Comparison of ENCODE assay signal across 25 cellular contexts in the genomic region with DNA sequence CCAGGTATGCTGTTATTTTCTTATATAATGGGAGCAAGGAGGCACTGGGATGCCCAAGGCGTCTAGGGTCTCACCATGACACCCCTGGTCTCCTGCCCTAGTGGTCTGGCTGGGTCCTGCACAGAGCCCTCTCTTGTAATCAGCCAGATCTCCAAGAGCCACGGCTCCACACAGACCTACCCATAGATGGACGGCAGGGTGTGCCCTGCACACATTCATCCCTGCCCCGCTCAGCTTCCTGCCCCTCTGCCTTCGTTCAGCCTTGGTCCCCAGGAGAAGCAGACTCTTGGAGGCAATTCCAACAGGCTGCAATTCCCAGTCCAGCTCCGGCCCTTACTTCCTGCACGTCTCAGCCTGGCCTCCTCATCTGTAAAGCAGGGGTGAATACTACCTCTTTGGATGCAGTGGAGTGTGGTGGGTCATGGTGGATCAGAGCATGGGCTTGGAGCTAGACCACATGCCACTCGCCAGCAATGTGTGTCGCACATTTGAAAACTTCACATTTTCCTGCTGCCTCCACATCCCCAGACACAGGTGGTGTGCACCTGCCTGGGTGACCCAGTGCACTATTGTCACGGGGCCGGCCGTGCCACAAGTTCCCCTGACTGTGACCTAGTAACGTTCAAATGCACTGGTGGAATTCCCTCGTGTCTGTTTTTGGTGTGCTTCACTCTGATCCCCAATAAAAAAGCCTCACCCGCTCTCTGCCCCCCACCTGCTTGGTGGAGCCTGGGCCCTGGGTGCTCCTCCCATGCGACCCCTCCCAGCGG.
DNase-seq lines count a peak whose midpoint lies in the region; ATAC-seq, FAIRE-seq and TF ChIP-seq lines count a peak whose summit lies in the region.
"Had no signal": no experiment of that assay in that cellular context is flagged by ENCODE, and none has a peak within 500 bp of the region (broad histone marks: within the 10 kb centered on the region; RNA-seq: fewer than 3 reads in every experiment).

No MANE protein-coding gene starts in this region.

- no peak overlapping the region for H2BK5ac ChIP-seq in H1 (ENCODE audit: low read depth, low read length)

- no peaks in the 10 kb centered on the region for H3K9me2 ChIP-seq in HCT116 (ENCODE audit: insufficient read depth)

- H3K4me2 ChIP-seq in HCT116 (ENCODE audit: low read length) (no peak overlapping the region), H1 (ENCODE audit: insufficient read depth in 1 of 2, low read depth in 2 of 2, low read length in 2 of 2) (no peak overlapping the region), osteoblast (ENCODE audit: insufficient read depth, low read length) (no peak overlapping the region)

- FAIRE-seq in D721Med (lab: Jason Lieb, UNC) (no peak), H1 (lab: Jason Lieb, UNC) (no peak)
- FAIRE-seq: endometrium, GM12891 had no signal

- H2BK120ac ChIP-seq in H1 (replicated peaks; ENCODE audit: low read depth, low read length): no peak overlapping the region

- BruUV-seq in HCT116 (replicated peaks; lab: Mats Ljungman, UMichigan): no TSS peak

- H3K27me3 ChIP-seq in HCT116 (ENCODE audit: insufficient read depth, low read length) (no peaks in the 10 kb centered on the region), H1 (replicated peaks in 1 of 4; ENCODE audit: control insufficient read depth in 3 of 4, extremely low read depth in 1 of 4, insufficient read depth in 3 of 4, low read length in 3 of 4) (no peaks in the 10 kb centered on the region; a peak in 1 of 7 replicates), osteoblast (ENCODE audit: insufficient read depth, low read length) (peaks cover 33% of the 10 kb centered on the region), MG63 (no peaks in the 10 kb centered on the region), breast epithelium (no peaks in the 10 kb centered on the region)
- H3K27me3 ChIP-seq: right lobe of liver had no signal

- no peak overlapping the region for H3K56ac ChIP-seq in H1 (replicated peaks; ENCODE audit: insufficient read length, low read depth, low read length)

- no peak overlapping the region for H3K14ac ChIP-seq in H1 (ENCODE audit: insufficient read length)

- ATAC-seq in HCT116: peak; percentile 59
- ATAC-seq: activated T-cell treated with anti-CD3 and anti-CD28 coated beads, Interleukin-2, amount 50 U/mL, for 4 hours; CD8-positive, alpha-beta T cell; naive thymus-derived CD8-positive, alpha-beta T cell had no signal

- TF ChIP-seq CTCF in D721Med (IDR thresholded peaks at IDR 0.05; ENCODE audit: insufficient read depth, missing control alignments) (peak; percentile 19), HCT116 (IDR thresholded peaks at IDR 0.05 in 2 of 3, conservative IDR thresholded peaks at IDR 0.05 in 1 of 3; ENCODE audit: borderline replicate concordance in 1 of 3, insufficient read depth in 1 of 3, low read depth in 2 of 3, low read length in 2 of 3) (peak in 2 of 3 experiments; percentile 19 to 33; a peak in 3 of 6 replicates), H1 (IDR thresholded peaks at IDR 0.05; ENCODE audit: control extremely low read depth in 1 of 3, insufficient read depth in 1 of 3, low read depth in 1 of 3, low read length in 3 of 3) (peak in 2 of 3 experiments; percentile 35 to 36; a peak in 3 of 4 replicates), osteoblast (IDR thresholded peaks at IDR 0.05; ENCODE audit: extremely low read depth, low read depth, low read length) (no peak), breast epithelium (IDR thresholded peaks at IDR 0.05) (no peak)

- H3K36me3 ChIP-seq in HCT116 (ENCODE audit: control insufficient read depth in 1 of 2, insufficient read depth in 2 of 2, low read length in 2 of 2): no peaks in the 10 kb centered on the region
- H3K36me3 ChIP-seq in H1 (ENCODE audit: control insufficient read depth in 2 of 4, insufficient read depth in 4 of 4, low read length in 3 of 4): no peaks in the 10 kb centered on the region
- no peaks in the 10 kb centered on the region for H3K36me3 ChIP-seq in osteoblast (ENCODE audit: insufficient read depth, low read length)
- no peaks in the 10 kb centered on the region for H3K36me3 ChIP-seq in MG63
- H3K36me3 ChIP-seq in breast epithelium: no peaks in the 10 kb centered on the region
- H3K36me3 ChIP-seq: right lobe of liver had no signal

- H3K9ac ChIP-seq in HCT116 (ENCODE audit: low read length) (no peak overlapping the region), H1 (replicated peaks in 1 of 4; ENCODE audit: extremely low read depth in 1 of 4, low read depth in 3 of 4, low read length in 3 of 4) (no peak overlapping the region)
- H3K9ac ChIP-seq: parathyroid adenoma had no signal

- H2AFZ ChIP-seq in HCT116 (ENCODE audit: low read depth, low read length, poor library complexity, severe bottlenecking): no peak overlapping the region
- H2AFZ ChIP-seq in H1 (ENCODE audit: low read length): no peak overlapping the region
- no peak overlapping the region for H2AFZ ChIP-seq in osteoblast (ENCODE audit: low read length)
- H2AFZ ChIP-seq: parathyroid adenoma had no signal

- POLR2A ChIA-PET in HCT116 (lab: Charles Lee): no interaction called here
- POLR2A ChIA-PET in H1 (lab: Charles Lee; ENCODE audit: partially characterized antibody): no interaction called here

- no peaks in the 10 kb centered on the region for H4K20me1 ChIP-seq in HCT116 (ENCODE audit: insufficient read depth)
- H4K20me1 ChIP-seq in H1 (replicated peaks in 1 of 2; ENCODE audit: control insufficient read depth in 1 of 2, insufficient read depth in 2 of 2, low read length in 2 of 2): peaks cover 0 to 1% of the 10 kb centered on the region in 2 experiments
- no peaks in the 10 kb centered on the region for H4K20me1 ChIP-seq in osteoblast (ENCODE audit: insufficient read depth, low read length)

- CTCF ChIA-PET in HCT116 (lab: Charles Lee) (no interaction called here), H1 (lab: Charles Lee; ENCODE audit: partially characterized antibody) (interaction anchor here (0.8 to 16.4 kb wide), 13 partner anchors 5 to 361 kb away, joined by 3 to 216 read pairs (median 4); no protein-coding TSS in a partner anchor)

- H2BK20ac ChIP-seq in H1 (ENCODE audit: low read length): no peak overlapping the region

- no peak overlapping the region for H2BK12ac ChIP-seq in H1 (ENCODE audit: low read depth, low read length)

- no peak overlapping the region for H4K91ac ChIP-seq in H1 (replicated peaks; ENCODE audit: insufficient read length, low read length)

- RAD21 ChIA-PET in HCT116 (lab: Charles Lee; ENCODE audit: low non-redundant PET in 1 of 2, low total read pairs in 2 of 2, uncharacterized antibody in 2 of 2, unreplicated experiment in 2 of 2): no interaction called here

- H3K4me1 ChIP-seq in HCT116 (ENCODE audit: control insufficient read depth in 1 of 2, insufficient read depth in 2 of 2, low read length in 2 of 2) (peaks cover 15 to 25% of the 10 kb centered on the region in 2 experiments), H1 (replicated peaks in 1 of 4; ENCODE audit: control insufficient read depth in 3 of 4, insufficient read depth in 4 of 4, low read length in 3 of 4) (no peaks in the 10 kb centered on the region), osteoblast (ENCODE audit: insufficient read depth, low read length) (no peaks in the 10 kb centered on the region), breast epithelium (peaks cover 0 to 8% of the 10 kb centered on the region in 2 donors)

- H3K27ac ChIP-seq in HCT116 (ENCODE audit: low read depth, low read length) (no peak overlapping the region), H1 (ENCODE audit: low read depth, low read length) (no peak overlapping the region), osteoblast (ENCODE audit: low read depth, low read length) (no peak overlapping the region), breast epithelium (no peak overlapping the region)
- H3K27ac ChIP-seq: parathyroid adenoma, right lobe of liver, SK-N-MC had no signal

- no peak for TF ChIP-seq RAD21 in HCT116 (IDR thresholded peaks at IDR 0.05; ENCODE audit: low read depth)
- peak; percentile 21 to 40; a peak in 3 of 4 replicates for TF ChIP-seq RAD21 in H1 (IDR thresholded peaks at IDR 0.05 in 1 of 2, conservative IDR thresholded peaks at IDR 0.05 in 1 of 2; ENCODE audit: low read depth in 2 of 2, low read length in 2 of 2)

- no peak for DNase-seq in D721Med (ENCODE audit: insufficient read length, low spot score)
- no peak for DNase-seq in HCT116 (ENCODE audit: low read depth, low spot score)
- DNase-seq in H1 (ENCODE audit: low read depth in 1 of 2, low spot score in 2 of 2): no peak
- peak; percentile 72 for DNase-seq in osteoblast (ENCODE audit: insufficient read length, low spot score, missing footprints)
- no peak for DNase-seq in MG63
- DNase-seq in breast epithelium (ENCODE audit: low spot score in 2 of 2): no peak
- no peak for DNase-seq in NCI-H146 treated with DMSO at 0.1 percent for 48 hours (lab: John Stamatoyannopoulos, UW; ENCODE audit: unreplicated experiment)
- DNase-seq in SW 1271 (lab: John Stamatoyannopoulos, UW): no peak
- DNase-seq: activated CD4-positive, CD25-positive, alpha-beta regulatory T cell treated with anti-CD3 and anti-CD28 coated beads, Interleukin-2, amount 50 U/mL, for 72 hours; activated naive CD4-positive, alpha-beta T cell; activated T-cell treated with anti-CD3 and anti-CD28 coated beads, Interleukin-2, amount 50 U/mL, for 4 hours; CD8-positive, alpha-beta T cell; cortex of kidney; Kasumi-1; mesendoderm; naive thymus-derived CD8-positive, alpha-beta T cell; NCI-H510A treated with DMSO at 0.1 percent for 48 hours; RPMI8226; stimulated activated CD4-positive, alpha-beta T cell treated with anti-CD3 and anti-CD28 coated beads, Interleukin-15, amount 100 ng/mL, for 24 hours; T1000 had no signal

- H3K23ac ChIP-seq in H1 (ENCODE audit: insufficient read length): no peak overlapping the region

- H3K18ac ChIP-seq in H1 (ENCODE audit: extremely low read depth, low read length): no peak overlapping the region

- 81% methylated on average over 15 of the region's 17 CpGs; no CpG with 5 or more reads in 1 of the 2 experiments for WGBS in H1 (ENCODE audit: extremely low coverage in 1 of 2, insufficient coverage in 1 of 2, insufficient read length in 1 of 2, insufficient replicate concordance in 2 of 2, low coverage in 1 of 2, low lambda C conversion rate in 2 of 2, missing lambda C conversion rate in 1 of 2), 2 experiments

- intact Hi-C loops in HCT116 (cut with micrococcal nuclease) (no loop called here), breast epithelium (cut with DNase I; ENCODE audit: low total_unique reads) (no loop called here)

- no peak overlapping the region; the same call in 1 of the 2 replicates for H4K8ac ChIP-seq in H1 (ENCODE audit: extremely low read depth, insufficient read depth, low read length)

- H2AK5ac ChIP-seq in H1 (ENCODE audit: low read depth, low read length): 0 out of 2 replicates have a peak overlapping the region, but pooled peaks have one; percentile 39

- H3K79me1 ChIP-seq in H1 (ENCODE audit: low read depth, low read length): no peaks in the 10 kb centered on the region; the same call in 1 of the 2 replicates

- no peaks in the 10 kb centered on the region for H3K23me2 ChIP-seq in H1 (ENCODE audit: low read depth, low read length)

- no peak for TF ChIP-seq EP300 in H1 (IDR thresholded peaks at IDR 0.05; ENCODE audit: borderline replicate concordance in 1 of 2, low read depth in 2 of 2, low read length in 2 of 2)

- H3K79me2 ChIP-seq in HCT116 (ENCODE audit: insufficient read depth, low read length): no peaks in the 10 kb centered on the region
- no peaks in the 10 kb centered on the region for H3K79me2 ChIP-seq in H1 (ENCODE audit: control insufficient read depth in 1 of 2, insufficient read depth in 2 of 2, low read length in 2 of 2)
- H3K79me2 ChIP-seq in osteoblast (ENCODE audit: insufficient read depth, low read length): no peaks in the 10 kb centered on the region
- H3K79me2 ChIP-seq: parathyroid adenoma had no signal

- no peak for TF ChIP-seq POLR2A in HCT116 (IDR thresholded peaks at IDR 0.05; ENCODE audit: borderline replicate concordance, extremely low read depth, insufficient read depth, insufficient read length)
- no peak for TF ChIP-seq POLR2A in H1 (IDR thresholded peaks at IDR 0.05; ENCODE audit: control extremely low read depth in 1 of 2, low read depth in 2 of 2, low read length in 2 of 2)
- TF ChIP-seq POLR2A in breast epithelium (IDR thresholded peaks at IDR 0.05): no peak

- H3K9me3 ChIP-seq in HCT116 (ENCODE audit: control insufficient read depth in 1 of 2, insufficient read depth in 1 of 2, low read depth in 1 of 2, low read length in 2 of 2) (no peaks in the 10 kb centered on the region), H1 (ENCODE audit: insufficient read depth in 2 of 2, low read depth in 1 of 2, low read length in 1 of 2) (no peaks in the 10 kb centered on the region), osteoblast (ENCODE audit: low read depth, low read length) (no peaks in the 10 kb centered on the region), MG63 (no peaks in the 10 kb centered on the region), breast epithelium (no peaks in the 10 kb centered on the region)
- H3K9me3 ChIP-seq: right lobe of liver had no signal

- no peak overlapping the region for H3K4me3 ChIP-seq in HCT116 (replicated peaks in 1 of 2; ENCODE audit: low read depth in 1 of 2, low read length in 2 of 2)
- H3K4me3 ChIP-seq in H1 (ENCODE audit: extremely low read depth in 1 of 4, insufficient read depth in 2 of 4, low read depth in 3 of 4, low read length in 4 of 4): no peak overlapping the region
- H3K4me3 ChIP-seq in osteoblast (ENCODE audit: insufficient read depth, low read length): no peak overlapping the region
- H3K4me3 ChIP-seq in MG63: no peak overlapping the region
- no peak overlapping the region for H3K4me3 ChIP-seq in breast epithelium
- H3K4me3 ChIP-seq: right lobe of liver, SK-N-MC had no signal

- H4K5ac ChIP-seq in H1 (ENCODE audit: insufficient read length, low read depth, low read length): no peak overlapping the region

- H2BK15ac ChIP-seq in H1 (ENCODE audit: low read length): no peak overlapping the region

- no peak overlapping the region for H3K4ac ChIP-seq in H1 (replicated peaks; ENCODE audit: insufficient read length, low read depth, low read length)

Comparison
In these comparisons a context has a peak if more than half of its experiments do, and no peak if none do; other contexts are left out.
1. CTCF ChIP-seq: peak in D721Med (single experiment), HCT116 (2 of 3) and H1 (2 of 3); none in osteoblast (single experiment) and breast epithelium (0 of 3).